Comparison of ENCODE assay signal across 1 cellular context in the genomic region with DNA sequence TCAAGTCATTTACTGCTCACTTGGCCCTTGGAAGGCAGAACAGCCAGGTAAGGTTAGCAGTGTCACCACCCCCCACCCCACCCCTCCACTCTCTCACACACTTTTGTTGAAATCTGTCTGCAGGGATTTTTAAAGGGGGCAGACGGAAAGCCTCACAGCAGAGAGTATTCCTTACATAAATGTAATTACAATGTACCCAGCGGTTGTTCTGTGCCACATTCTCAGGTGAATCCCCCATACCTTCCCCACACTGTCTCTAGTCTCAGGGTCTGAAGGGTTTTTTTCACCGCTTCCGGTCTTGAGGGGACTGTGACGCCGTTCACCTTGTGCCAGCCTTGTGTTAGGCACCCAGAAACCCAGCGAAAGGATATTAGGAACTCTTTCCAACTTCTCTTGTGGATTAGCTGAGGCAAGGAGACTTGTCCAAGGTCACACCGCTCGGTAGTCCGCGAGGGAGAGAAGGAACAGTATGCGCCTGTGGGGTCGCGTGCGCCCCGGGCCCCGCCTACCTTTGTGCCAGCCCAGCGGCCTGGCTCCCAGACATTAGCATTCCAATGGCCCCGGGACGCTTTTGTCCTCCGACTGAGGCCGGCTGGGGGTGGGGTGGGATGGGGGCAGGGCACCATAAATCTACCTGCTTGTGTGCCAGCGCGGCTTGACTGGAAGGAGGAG.
TF ChIP-seq lines count a peak whose summit lies in the region.

No MANE protein-coding gene starts in this region.

TF ChIP-seq in GM23338, 12 proteins besides CTCF, POLR2A, EP300 and RAD21 (continued from another document):
- TF ChIP-seq ZNF462 (CRISPR knock-in tag; IDR thresholded peaks at IDR 0.05), result no peak
TF ChIP-seq in GM23338: peak in this region for 1.
